Comparison of ENCODE assay signal across 12 cellular contexts in the genomic region with DNA sequence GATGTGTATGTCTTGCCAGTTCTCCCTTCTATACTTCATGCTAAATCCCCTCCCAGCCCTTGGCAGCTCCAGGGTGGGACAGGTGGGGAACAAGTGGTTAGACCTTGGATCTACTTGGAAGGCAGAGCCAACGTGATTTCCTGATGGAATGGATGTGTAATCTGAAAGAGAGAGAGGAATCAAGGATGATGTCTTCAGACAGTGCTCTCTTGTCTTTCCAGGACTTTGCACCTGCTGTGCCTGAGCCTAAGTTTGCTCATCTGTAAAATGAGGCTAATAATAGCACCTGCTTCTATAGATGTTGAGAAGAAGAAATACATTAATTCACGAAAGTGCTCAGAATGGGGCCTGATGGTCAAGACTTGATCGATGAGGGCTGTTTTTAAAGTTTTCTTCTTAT. TPM values are rescaled to one million over a fixed set of nuclear protein-coding genes. Genes with fewer than 3 reads are reported as not detected.
A peak's percentile ranks its signal among the peaks of the same experiment; 100 is the strongest.
DNase-seq lines count a peak whose midpoint lies in the region; ATAC-seq, FAIRE-seq and TF ChIP-seq lines count a peak whose summit lies in the region.
"Had no signal": no experiment of that assay in that cellular context is flagged by ENCODE, and none has a peak within 500 bp of the region (broad histone marks: within the 10 kb centered on the region; RNA-seq: fewer than 3 reads in every experiment).

No MANE protein-coding gene starts in this region.

- H3K4me3 Mint-ChIP-seq in activated naive CD8-positive, alpha-beta T cell treated with anti-CD3 and anti-CD28 coated beads, Interleukin-2, amount 10 ng/mL, durations not matched to agents 7 days and 5 days, result no peak overlapping the region
- no peak overlapping the region for H3K4me3 Mint-ChIP-seq in nephron

- peak; percentile 59 for FAIRE-seq in GM12891 (lab: Jason Lieb, UNC)
- FAIRE-seq: endometrium had no signal

- ATAC-seq in activated naive CD8-positive, alpha-beta T cell treated with anti-CD3 and anti-CD28 coated beads, Interleukin-2, amount 10 ng/mL, durations not matched to agents 7 days and 5 days (ENCODE audit: low read depth), result no peak
- ATAC-seq in GM19023 (IDR thresholded peaks at IDR 0.05; ENCODE audit: unreplicated experiment), result no peak
- ATAC-seq in GM18505 (IDR thresholded peaks at IDR 0.05; ENCODE audit: unreplicated experiment), result no peak

- POLR2A ChIA-PET in activated naive CD8-positive, alpha-beta T cell treated with anti-CD3 and anti-CD28 coated beads, Interleukin-2, amount 10 ng/mL, durations not matched to agents 7 days and 5 days (lab: Charles Lee), result interaction anchor here (2.3 kb wide), 1 partner anchor 14 kb away, joined by 10 read pairs; the partner anchor contains the start of gene RAB4B

- peaks cover 11% of the 10 kb centered on the region for H3K4me1 Mint-ChIP-seq in activated naive CD8-positive, alpha-beta T cell treated with anti-CD3 and anti-CD28 coated beads, Interleukin-2, amount 10 ng/mL, durations not matched to agents 7 days and 5 days
- peaks cover 5% of the 10 kb centered on the region for H3K4me1 Mint-ChIP-seq in nephron

- DNase-seq in GM12891 (ENCODE audit: insufficient read length, low spot score) (no peak), SIG-M5 (lab: John Stamatoyannopoulos, UW) (no peak)
- DNase-seq in activated naive CD8-positive, alpha-beta T cell treated with anti-CD3 and anti-CD28 coated beads, Interleukin-2, amount 10 ng/mL, durations not matched to agents 7 days and 5 days, result no peak
- DNase-seq: activated CD8-positive, alpha-beta memory T cell treated with anti-CD3 and anti-CD28 coated beads for 24 hours; anterior cingulate cortex; head of caudate nucleus; NCI-H2107; stimulated activated CD4-positive, alpha-beta T cell treated with anti-CD3 and anti-CD28 coated beads, Interleukin-4, amount 100 ng/mL, for 24 hours had no signal

- no peak for TF ChIP-seq POLR2A in GM12891 (IDR thresholded peaks at IDR 0.05; ENCODE audit: low read depth, low read length)
- TF ChIP-seq POLR2A in GM18505 (IDR thresholded peaks at IDR 0.05; ENCODE audit: borderline replicate concordance, extremely low read depth, insufficient read depth, insufficient read length), result no peak

- H3K27ac Mint-ChIP-seq in activated naive CD8-positive, alpha-beta T cell treated with anti-CD3 and anti-CD28 coated beads, Interleukin-2, amount 10 ng/mL, durations not matched to agents 7 days and 5 days, result peak overlapping the region; percentile 48
- peak overlapping the region; percentile 44 to 68 (median 60) for H3K27ac Mint-ChIP-seq in nephron

- no peak for TF ChIP-seq CTCF in nephron (IDR thresholded peaks at IDR 0.05; ENCODE audit: unreplicated experiment in 3 of 3)

- H3K9me3 Mint-ChIP-seq in activated naive CD8-positive, alpha-beta T cell treated with anti-CD3 and anti-CD28 coated beads, Interleukin-2, amount 10 ng/mL, durations not matched to agents 7 days and 5 days, result no peaks in the 10 kb centered on the region
- H3K9me3 Mint-ChIP-seq in nephron, result no peaks in the 10 kb centered on the region

- no peaks in the 10 kb centered on the region for H3K27me3 Mint-ChIP-seq in activated naive CD8-positive, alpha-beta T cell treated with anti-CD3 and anti-CD28 coated beads, Interleukin-2, amount 10 ng/mL, durations not matched to agents 7 days and 5 days
- H3K27me3 Mint-ChIP-seq in nephron (ENCODE audit: low read depth), result peaks cover 4% of the 10 kb centered on the region

- H3K36me3 Mint-ChIP-seq in activated naive CD8-positive, alpha-beta T cell treated with anti-CD3 and anti-CD28 coated beads, Interleukin-2, amount 10 ng/mL, durations not matched to agents 7 days and 5 days, result peaks cover 18% of the 10 kb centered on the region
- H3K36me3 Mint-ChIP-seq in nephron (ENCODE audit: low read depth), result peaks cover 10% of the 10 kb centered on the region

TF ChIP-seq in GM12891, 5 proteins besides CTCF, POLR2A, EP300 and RAD21:
- TF ChIP-seq POU2F2 (IDR thresholded peaks at IDR 0.05; ENCODE audit: low read depth, low read length), result no peak
- TF ChIP-seq TAF1 (IDR thresholded peaks at IDR 0.05; ENCODE audit: low read depth, low read length), result no peak
- TF ChIP-seq PAX5 (IDR thresholded peaks at IDR 0.05; ENCODE audit: insufficient read depth, low read length, severe bottlenecking), result no peak
- TF ChIP-seq SPI1 (IDR thresholded peaks at IDR 0.05; ENCODE audit: low read depth, low read length), result no peak
- no peak for TF ChIP-seq POLR2AphosphoS5 (IDR thresholded peaks at IDR 0.05; ENCODE audit: low read depth, low read length)

RNA-seq across cellular contexts. Expression of gene EGLN2, which starts 7.0 kb away (rescaled TPM):
- 51.5 TPM for polyA plus RNA-seq in GM12891 (2012; ENCODE audit: low read depth, missing spikeins)
- 100 to 1,000 TPM; 158 to 159 TPM for total RNA-seq in activated naive CD8-positive, alpha-beta T cell treated with anti-CD3 and anti-CD28 coated beads, Interleukin-2, amount 10 ng/mL, durations not matched to agents 7 days and 5 days

RNA-seq across cellular contexts. Expression of gene RAB4B, which starts 13.9 kb away (rescaled TPM):
- 38.8 TPM for polyA plus RNA-seq in GM12891 (2012; ENCODE audit: low read depth, missing spikeins)
- 10 to 100 TPM; 53.1 to 57.7 TPM for total RNA-seq in activated naive CD8-positive, alpha-beta T cell treated with anti-CD3 and anti-CD28 coated beads, Interleukin-2, amount 10 ng/mL, durations not matched to agents 7 days and 5 days

RNA-seq across cellular contexts. Expression of gene MIA, which starts 16.7 kb away (rescaled TPM):
- polyA plus RNA-seq in GM12891 (2012; ENCODE audit: low read depth, missing spikeins), result 1.9 TPM
- total RNA-seq in activated naive CD8-positive, alpha-beta T cell treated with anti-CD3 and anti-CD28 coated beads, Interleukin-2, amount 10 ng/mL, durations not matched to agents 7 days and 5 days, result 1 to 10 TPM; 3.0 TPM

RNA-seq across cellular contexts. Expression of gene SNRPA, which starts 41.0 kb away (rescaled TPM):
- 103 TPM for polyA plus RNA-seq in GM12891 (2012; ENCODE audit: low read depth, missing spikeins)
- total RNA-seq in activated naive CD8-positive, alpha-beta T cell treated with anti-CD3 and anti-CD28 coated beads, Interleukin-2, amount 10 ng/mL, durations not matched to agents 7 days and 5 days, result 100 to 1,000 TPM; 145 to 157 TPM

RNA-seq across cellular contexts. Expression of gene ACTMAP, which starts 41.7 kb away (rescaled TPM):
- 15.2 TPM for polyA plus RNA-seq in GM12891 (2012; ENCODE audit: low read depth, missing spikeins)
- total RNA-seq in activated naive CD8-positive, alpha-beta T cell treated with anti-CD3 and anti-CD28 coated beads, Interleukin-2, amount 10 ng/mL, durations not matched to agents 7 days and 5 days, result 10 to 100 TPM; 13.5 to 15.6 TPM
